16 cellular contexts compared by ENCODE assay signal in the genomic region with DNA sequence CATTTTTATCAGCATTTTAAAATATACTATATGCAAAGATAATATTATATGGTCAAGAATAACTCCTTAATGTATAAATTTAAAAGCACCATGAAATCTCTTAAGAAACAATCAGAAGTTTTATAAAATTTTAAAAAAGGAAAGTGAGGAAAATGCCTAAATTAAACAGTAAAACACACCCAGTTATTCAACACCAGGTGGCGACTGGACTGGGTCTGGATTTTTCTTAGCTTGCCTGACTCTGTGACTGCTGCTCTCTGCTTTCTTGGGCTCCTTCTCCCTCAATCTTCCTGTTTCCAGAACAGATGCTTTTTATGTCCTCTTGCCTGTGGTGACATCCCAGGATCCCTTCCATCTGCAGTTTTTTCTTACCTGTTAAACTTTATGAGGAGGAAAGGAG.
A peak's percentile ranks its signal among the peaks of the same experiment; 100 is the strongest.
DNase-seq lines count a peak whose midpoint lies in the region; ATAC-seq, FAIRE-seq and TF ChIP-seq lines count a peak whose summit lies in the region.
"Had no signal": no experiment of that assay in that cellular context is flagged by ENCODE, and none has a peak within 500 bp of the region (broad histone marks: within the 10 kb centered on the region; RNA-seq: fewer than 3 reads in every experiment).

No MANE protein-coding gene starts in this region.

- peak; percentile 11 for TF ChIP-seq CTCF in AG04449 (IDR thresholded peaks at IDR 0.05; ENCODE audit: insufficient read depth, low read length, missing control alignments)
- TF ChIP-seq CTCF in HCT116 (IDR thresholded peaks at IDR 0.05 in 2 of 3, conservative IDR thresholded peaks at IDR 0.05 in 1 of 3; ENCODE audit: borderline replicate concordance in 1 of 3, insufficient read depth in 1 of 3, low read depth in 2 of 3, low read length in 2 of 3) = peak in 2 of 3 experiments; percentile 18 to 37; a peak in 2 of 6 replicates
- TF ChIP-seq CTCF in bronchial epithelial cell (IDR thresholded peaks at IDR 0.05; ENCODE audit: insufficient read depth, low read length, severe bottlenecking) = peak; percentile 17
- no peak for TF ChIP-seq CTCF in D721Med (IDR thresholded peaks at IDR 0.05; ENCODE audit: insufficient read depth, missing control alignments)

- no peak for TF ChIP-seq POLR2A in HCT116 (IDR thresholded peaks at IDR 0.05; ENCODE audit: borderline replicate concordance, extremely low read depth, insufficient read depth, insufficient read length)

- BruUV-seq in HCT116 (replicated peaks; lab: Mats Ljungman, UMichigan) = no TSS peak

- H3K36me3 ChIP-seq in HCT116 (ENCODE audit: control insufficient read depth in 1 of 2, insufficient read depth in 2 of 2, low read length in 2 of 2) (no peaks in the 10 kb centered on the region), bronchial epithelial cell (ENCODE audit: control insufficient read depth, insufficient read depth, low read length) (no peaks in the 10 kb centered on the region)
- H3K36me3 ChIP-seq: SJSA1, spleen had no signal

- no peaks in the 10 kb centered on the region for H3K9me2 ChIP-seq in HCT116 (ENCODE audit: insufficient read depth)

- TF ChIP-seq RAD21 in HCT116 (IDR thresholded peaks at IDR 0.05; ENCODE audit: low read depth) = 0 out of 2 replicates have a peak, but pooled peaks have one; percentile 7

- RAD21 ChIA-PET in HCT116 (lab: Charles Lee; ENCODE audit: low non-redundant PET in 1 of 2, low total read pairs in 2 of 2, uncharacterized antibody in 2 of 2, unreplicated experiment in 2 of 2) = interaction anchor here in 1 of 2 experiments (0.6 kb wide), 1 partner anchor 233 kb away, joined by 3 read pairs; no protein-coding TSS in a partner anchor

- H3K9me3 ChIP-seq in HCT116 (ENCODE audit: control insufficient read depth in 1 of 2, insufficient read depth in 1 of 2, low read depth in 1 of 2, low read length in 2 of 2) = no peaks in the 10 kb centered on the region
- H3K9me3 ChIP-seq: spleen had no signal

- H3K4me3 ChIP-seq in AG04449 (ENCODE audit: low read depth, low read length) = no peak overlapping the region
- no peak overlapping the region for H3K4me3 ChIP-seq in HCT116 (replicated peaks in 1 of 2; ENCODE audit: low read depth in 1 of 2, low read length in 2 of 2)
- H3K4me3 ChIP-seq in bronchial epithelial cell (ENCODE audit: low read depth, low read length) = no peak overlapping the region
- H3K4me3 ChIP-seq: SJSA1, spleen had no signal

- no peak for ATAC-seq in HCT116
- no peak for ATAC-seq in HG03196 (IDR thresholded peaks at IDR 0.05; ENCODE audit: unreplicated experiment)
- no peak for ATAC-seq in GM18520 (IDR thresholded peaks at IDR 0.05; ENCODE audit: unreplicated experiment)

- no peak overlapping the region for H3K9ac ChIP-seq in HCT116 (ENCODE audit: low read length)
- H3K9ac ChIP-seq: parathyroid adenoma had no signal

- H2AFZ ChIP-seq in HCT116 (ENCODE audit: low read depth, low read length, poor library complexity, severe bottlenecking) = no peak overlapping the region
- H2AFZ ChIP-seq: parathyroid adenoma had no signal

- intact Hi-C loops in HCT116 (cut with micrococcal nuclease) = no loop called here

- no peaks in the 10 kb centered on the region for H3K4me1 ChIP-seq in HCT116 (ENCODE audit: control insufficient read depth in 1 of 2, insufficient read depth in 2 of 2, low read length in 2 of 2)
- H3K4me1 ChIP-seq: parathyroid adenoma, spleen had no signal

- no peaks in the 10 kb centered on the region for H3K79me2 ChIP-seq in HCT116 (ENCODE audit: insufficient read depth, low read length)
- H3K79me2 ChIP-seq: parathyroid adenoma had no signal

- FAIRE-seq in bronchial epithelial cell (lab: Jason Lieb, UNC) (no peak), D721Med (lab: Jason Lieb, UNC) (no peak)
- FAIRE-seq: frontal cortex had no signal

- no peaks in the 10 kb centered on the region for H4K20me1 ChIP-seq in HCT116 (ENCODE audit: insufficient read depth)

- H3K4me2 ChIP-seq in HCT116 (ENCODE audit: low read length) = no peak overlapping the region

- POLR2A ChIA-PET in AG04449 (lab: Yijun Ruan, JAX) = no interaction called here
- POLR2A ChIA-PET in HCT116 (lab: Charles Lee) = no interaction called here

- CTCF ChIA-PET in AG04449 (lab: Yijun Ruan, JAX) = interaction anchor here (1.0 to 1.9 kb wide), 3 partner anchors 9 to 11 kb away, joined by 3 to 4 read pairs (median 4); no protein-coding TSS in a partner anchor
- CTCF ChIA-PET in HCT116 (lab: Charles Lee) = interaction anchor here (1.9 kb wide), 1 partner anchor 182 kb away, joined by 5 read pairs; no protein-coding TSS in a partner anchor

- H3K27me3 ChIP-seq in HCT116 (ENCODE audit: insufficient read depth, low read length) (peaks cover 10% of the 10 kb centered on the region; the same call in 1 of the 2 replicates), bronchial epithelial cell (ENCODE audit: control insufficient read depth, insufficient read depth, low read length) (no peaks in the 10 kb centered on the region)
- H3K27me3 ChIP-seq: SJSA1, spleen had no signal

- DNase-seq in AG04449 (ENCODE audit: low read depth, low spot score) (no peak), HCT116 (ENCODE audit: low read depth, low spot score) (peak; percentile 1), bronchial epithelial cell (ENCODE audit: low read depth) (no peak), left kidney (ENCODE audit: low read depth, low spot score) (peak; percentile 22), D721Med (ENCODE audit: insufficient read length, low spot score) (no peak), iPS-NIHi7 (ENCODE audit: extremely low spot score) (no peak)
- DNase-seq: activated CD8-positive, alpha-beta memory T cell treated with anti-CD3 and anti-CD28 coated beads for 24 hours; activated effector memory CD4-positive, alpha-beta T cell treated with Interleukin-2 at 50 U/mL for 16 hours; anterior cingulate cortex; midbrain; spleen had no signal

- no peak overlapping the region for H3K27ac ChIP-seq in HCT116 (ENCODE audit: low read depth, low read length)
- H3K27ac ChIP-seq: parathyroid adenoma, SJSA1, spleen had no signal

TF ChIP-seq in HCT116, 20 proteins besides CTCF, POLR2A, EP300 and RAD21:
- TF ChIP-seq, protein P1, sequence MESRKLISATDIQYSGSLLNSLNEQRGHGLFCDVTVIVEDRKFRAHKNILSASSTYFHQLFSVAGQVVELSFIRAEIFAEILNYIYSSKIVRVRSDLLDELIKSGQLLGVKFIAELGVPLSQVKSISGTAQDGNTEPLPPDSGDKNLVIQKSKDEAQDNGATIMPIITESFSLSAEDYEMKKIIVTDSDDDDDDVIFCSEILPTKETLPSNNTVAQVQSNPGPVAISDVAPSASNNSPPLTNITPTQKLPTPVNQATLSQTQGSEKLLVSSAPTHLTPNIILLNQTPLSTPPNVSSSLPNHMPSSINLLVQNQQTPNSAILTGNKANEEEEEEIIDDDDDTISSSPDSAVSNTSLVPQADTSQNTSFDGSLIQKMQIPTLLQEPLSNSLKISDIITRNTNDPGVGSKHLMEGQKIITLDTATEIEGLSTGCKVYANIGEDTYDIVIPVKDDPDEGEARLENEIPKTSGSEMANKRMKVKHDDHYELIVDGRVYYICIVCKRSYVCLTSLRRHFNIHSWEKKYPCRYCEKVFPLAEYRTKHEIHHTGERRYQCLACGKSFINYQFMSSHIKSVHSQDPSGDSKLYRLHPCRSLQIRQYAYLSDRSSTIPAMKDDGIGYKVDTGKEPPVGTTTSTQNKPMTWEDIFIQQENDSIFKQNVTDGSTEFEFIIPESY (IDR thresholded peaks at IDR 0.05; ENCODE audit: extremely low read depth, insufficient replicate concordance, low read length) = no peak
- TF ChIP-seq SIN3A (IDR thresholded peaks at IDR 0.05; ENCODE audit: low read depth) = no peak
- TF ChIP-seq, protein P2, sequence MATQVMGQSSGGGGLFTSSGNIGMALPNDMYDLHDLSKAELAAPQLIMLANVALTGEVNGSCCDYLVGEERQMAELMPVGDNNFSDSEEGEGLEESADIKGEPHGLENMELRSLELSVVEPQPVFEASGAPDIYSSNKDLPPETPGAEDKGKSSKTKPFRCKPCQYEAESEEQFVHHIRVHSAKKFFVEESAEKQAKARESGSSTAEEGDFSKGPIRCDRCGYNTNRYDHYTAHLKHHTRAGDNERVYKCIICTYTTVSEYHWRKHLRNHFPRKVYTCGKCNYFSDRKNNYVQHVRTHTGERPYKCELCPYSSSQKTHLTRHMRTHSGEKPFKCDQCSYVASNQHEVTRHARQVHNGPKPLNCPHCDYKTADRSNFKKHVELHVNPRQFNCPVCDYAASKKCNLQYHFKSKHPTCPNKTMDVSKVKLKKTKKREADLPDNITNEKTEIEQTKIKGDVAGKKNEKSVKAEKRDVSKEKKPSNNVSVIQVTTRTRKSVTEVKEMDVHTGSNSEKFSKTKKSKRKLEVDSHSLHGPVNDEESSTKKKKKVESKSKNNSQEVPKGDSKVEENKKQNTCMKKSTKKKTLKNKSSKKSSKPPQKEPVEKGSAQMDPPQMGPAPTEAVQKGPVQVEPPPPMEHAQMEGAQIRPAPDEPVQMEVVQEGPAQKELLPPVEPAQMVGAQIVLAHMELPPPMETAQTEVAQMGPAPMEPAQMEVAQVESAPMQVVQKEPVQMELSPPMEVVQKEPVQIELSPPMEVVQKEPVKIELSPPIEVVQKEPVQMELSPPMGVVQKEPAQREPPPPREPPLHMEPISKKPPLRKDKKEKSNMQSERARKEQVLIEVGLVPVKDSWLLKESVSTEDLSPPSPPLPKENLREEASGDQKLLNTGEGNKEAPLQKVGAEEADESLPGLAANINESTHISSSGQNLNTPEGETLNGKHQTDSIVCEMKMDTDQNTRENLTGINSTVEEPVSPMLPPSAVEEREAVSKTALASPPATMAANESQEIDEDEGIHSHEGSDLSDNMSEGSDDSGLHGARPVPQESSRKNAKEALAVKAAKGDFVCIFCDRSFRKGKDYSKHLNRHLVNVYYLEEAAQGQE (IDR thresholded peaks at IDR 0.05; ENCODE audit: low read depth) = no peak
- no peak for TF ChIP-seq ELF1 (IDR thresholded peaks at IDR 0.05; ENCODE audit: borderline replicate concordance, low read depth)
- no peak for TF ChIP-seq CEBPB (IDR thresholded peaks at IDR 0.05; ENCODE audit: low read depth)
- no peak for TF ChIP-seq EZH2 (IDR thresholded peaks at IDR 0.05)
- no peak for TF ChIP-seq POLR2AphosphoS5 (IDR thresholded peaks at IDR 0.05; ENCODE audit: low read depth, low read length)
- no peak for TF ChIP-seq CBX3 (IDR thresholded peaks at IDR 0.05; ENCODE audit: low read depth)
- TF ChIP-seq ZFX (IDR thresholded peaks at IDR 0.05) = no peak
- no peak for TF ChIP-seq JUND (IDR thresholded peaks at IDR 0.05)
- no peak for TF ChIP-seq FOSL1 (IDR thresholded peaks at IDR 0.05; ENCODE audit: low read depth)
- TF ChIP-seq TCF7L2 (IDR thresholded peaks at IDR 0.05; ENCODE audit: borderline replicate concordance, extremely low read depth, insufficient read depth, insufficient read length) = no peak
- TF ChIP-seq, protein P3, sequence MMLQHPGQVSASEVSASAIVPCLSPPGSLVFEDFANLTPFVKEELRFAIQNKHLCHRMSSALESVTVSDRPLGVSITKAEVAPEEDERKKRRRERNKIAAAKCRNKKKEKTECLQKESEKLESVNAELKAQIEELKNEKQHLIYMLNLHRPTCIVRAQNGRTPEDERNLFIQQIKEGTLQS (IDR thresholded peaks at IDR 0.05) = no peak

Comparison
In these comparisons a context has a peak if more than half of its experiments do, and no peak if none do; other contexts are left out.
1. DNase-seq: peak in HCT116 (single experiment) and left kidney (single experiment); none in AG04449 (single experiment), bronchial epithelial cell (single experiment), D721Med (single experiment) and iPS-NIHi7 (single experiment).